ENCODE assay signal across 19 cellular contexts in the genomic region with DNA sequence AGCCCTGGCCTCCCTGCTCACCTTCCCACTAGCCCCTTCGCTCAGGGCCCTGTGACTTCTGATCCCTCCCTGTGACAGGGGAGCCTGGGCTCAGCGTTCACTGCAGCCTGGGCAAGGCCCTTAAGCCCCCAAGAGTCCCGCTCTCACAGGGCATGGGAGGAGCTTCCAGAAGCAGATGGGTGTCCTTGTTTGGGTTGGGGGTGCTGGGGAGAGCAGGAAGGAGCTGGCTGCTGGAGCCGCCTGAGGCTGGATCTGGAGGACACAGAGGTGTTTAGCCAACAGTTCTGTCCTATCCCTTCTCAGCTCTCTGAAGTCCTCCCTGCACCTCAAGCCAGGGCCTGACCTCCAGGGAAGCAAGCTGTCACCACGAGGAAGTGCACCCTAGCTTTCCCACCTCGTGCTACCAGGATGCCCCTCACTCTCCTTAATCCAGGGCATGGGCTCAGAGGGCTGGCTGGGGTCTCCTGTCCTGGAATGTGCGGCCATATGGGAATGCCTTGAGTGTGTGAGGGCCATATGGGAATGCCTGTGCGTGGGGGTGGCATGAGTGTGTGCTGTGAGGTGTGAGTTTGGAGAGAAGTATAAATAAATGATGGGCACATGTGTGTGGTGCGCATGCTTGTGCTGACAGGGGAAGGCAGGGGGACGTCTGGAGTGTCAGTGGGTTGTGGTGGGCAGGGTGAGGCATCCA.
"Had no signal": no experiment of that assay in that cellular context is flagged by ENCODE, and none has a peak within 500 bp of the region (broad histone marks: within the 10 kb centered on the region; RNA-seq: fewer than 3 reads in every experiment).

No MANE protein-coding gene starts in this region.

- H3K9me3 Mint-ChIP-seq: activated naive CD4-positive, alpha-beta T cell treated with anti-CD3 and anti-CD28 coated beads for 36 hours; activated T-cell treated with anti-CD3 and anti-CD28 coated beads, Interleukin-2, amount 50 U/mL, for 24 hours; neural progenitor cell; stimulated activated naive CD8-positive, alpha-beta T cell treated with anti-CD3 and anti-CD28 coated beads, Interleukin-15, Interleukin-2, amounts not matched to agents 100 ng/mL and 50 ng/mL, for 24 hours had no signal

- H3K27me3 Mint-ChIP-seq: activated T-cell treated with anti-CD3 and anti-CD28 coated beads, Interleukin-2, amount 50 U/mL, for 24 hours had no signal

- H3K36me3 ChIP-seq: colonic mucosa, neural progenitor cell, ovary, upper lobe of left lung had no signal

- H3K27me3 ChIP-seq: body of pancreas, colonic mucosa, ovary, upper lobe of left lung had no signal

- H3K4me2 ChIP-seq: neural progenitor cell had no signal

- H3K4me1 ChIP-seq: body of pancreas, colonic mucosa, foreskin keratinocyte, neural progenitor cell, psoas muscle, upper lobe of left lung had no signal

- H3K36me3 Mint-ChIP-seq: neural progenitor cell had no signal

- H2AFZ ChIP-seq: neural progenitor cell had no signal

- H3K27ac ChIP-seq: body of pancreas, colonic mucosa, foreskin keratinocyte, neural progenitor cell, psoas muscle, upper lobe of left lung had no signal

- ATAC-seq: body of pancreas had no signal

- H3K27ac Mint-ChIP-seq: activated naive CD4-positive, alpha-beta T cell treated with anti-CD3 and anti-CD28 coated beads for 36 hours; activated T-cell treated with anti-CD3 and anti-CD28 coated beads, Interleukin-2, amount 50 U/mL, for 24 hours had no signal

- H3K9me3 ChIP-seq: body of pancreas, colonic mucosa, ovary, psoas muscle, upper lobe of left lung had no signal

- H3K4me3 Mint-ChIP-seq: activated naive CD4-positive, alpha-beta T cell treated with anti-CD3 and anti-CD28 coated beads for 36 hours; activated T-cell treated with anti-CD3 and anti-CD28 coated beads, Interleukin-2, amount 50 U/mL, for 24 hours; neural progenitor cell; stimulated activated naive CD8-positive, alpha-beta T cell treated with anti-CD3 and anti-CD28 coated beads, Interleukin-15, Interleukin-2, amounts not matched to agents 100 ng/mL and 50 ng/mL, for 24 hours had no signal

- DNase-seq: activated CD4-positive, alpha-beta T cell treated with anti-CD3 and anti-CD28 coated beads, Interleukin-2, amount 50 U/mL, for 1 hour; activated CD4-positive, CD25-positive, alpha-beta regulatory T cell treated with anti-CD3 and anti-CD28 coated beads, Interleukin-2, amount 50 U/mL, for 72 hours; activated naive CD4-positive, alpha-beta T cell treated with anti-CD3 and anti-CD28 coated beads for 36 hours; activated T-cell treated with anti-CD3 and anti-CD28 coated beads, Interleukin-2, amount 50 U/mL, for 24 hours; body of pancreas; central memory CD4-positive, alpha-beta T cell; colonic mucosa; foreskin keratinocyte; glutamatergic neuron; hypothalamus; islet precursor cell; ovary; psoas muscle; stimulated activated CD8-positive, alpha-beta memory T cell treated with anti-CD3 and anti-CD28 coated beads, Interleukin-4, amount 100 ng/mL, for 48 hours; T-helper 1 cell had no signal

- H3K4me3 ChIP-seq: body of pancreas, colonic mucosa, lung, neural progenitor cell, ovary, psoas muscle, upper lobe of left lung had no signal

- H3K9ac ChIP-seq: neural progenitor cell had no signal
